ENCODE assay signal across 8 cellular contexts in genomic region chr7:30770936-30771858, GRCh38. TPM values are rescaled to one million over a fixed set of nuclear protein-coding genes. Genes with fewer than 3 reads are reported as not detected.
DNase-seq lines count a peak whose midpoint lies in the region; ATAC-seq and TF ChIP-seq lines count a peak whose summit lies in the region.

Gene MINDY4, plus strand, starts transcription at chr7:30771417. Its CDS starts 77 bp downstream, at chr7:30771494.

- ATAC-seq in GM18909 (IDR thresholded peaks at IDR 0.05; ENCODE audit: poor library complexity, unreplicated experiment) (peak; percentile 85), HG03159 (IDR thresholded peaks at IDR 0.05; ENCODE audit: unreplicated experiment) (peak; percentile 88)

- no peaks in the 10 kb centered on the region for H3K9me3 ChIP-seq in A673 (ENCODE audit: low read depth, low read length, poor library complexity, severe bottlenecking)

- CTCF ChIA-PET in A673 (lab: Charles Lee): no interaction called here

- peak within 1 kb of the TSS; percentile 65 for H3K27ac ChIP-seq in A673 (ENCODE audit: low read depth, low read length, poor library complexity, severe bottlenecking)

- intact Hi-C loops in A673 (cut with micrococcal nuclease; ENCODE audit: unreplicated experiment): no loop called here

- peak within 1 kb of the TSS; percentile 93 for H3K4me3 ChIP-seq in A673 (ENCODE audit: low read depth, low read length, poor library complexity, severe bottlenecking)

- H3K27me3 ChIP-seq in A673 (replicated peaks; ENCODE audit: insufficient read depth, low read depth, low read length, poor library complexity): no peaks in the 10 kb centered on the region

- DNase-seq in A673 (ENCODE audit: low spot score): peak; percentile 79
- DNase-seq in NCI-H69 (lab: John Stamatoyannopoulos, UW): peak; percentile 95
- peak; percentile 24 to 30 for DNase-seq in activated CD8-positive, alpha-beta memory T cell treated with anti-CD3 and anti-CD28 coated beads for 4 hours (ENCODE audit: low read depth in 2 of 2)
- peak; percentile 35 for DNase-seq in effector CD8-positive, alpha-beta T cell (lab: John Stamatoyannopoulos, UW)
- DNase-seq in lung microvascular endothelial cell (ENCODE audit: low read depth in 2 of 2): peak; percentile 83 to 89
- peak; percentile 23 to 57 (median 47) for DNase-seq in stimulated activated CD4-positive, alpha-beta T cell treated with anti-CD3 and anti-CD28 coated beads, TNF-alpha, amount 100 ng/mL, for 4 hours (ENCODE audit: low read depth in 3 of 3)

- BruUV-seq in A673 (replicated peaks; lab: Mats Ljungman, UMichigan): no TSS peak

- POLR2A ChIA-PET in A673 (lab: Charles Lee; ENCODE audit: low non-redundant PET): no interaction called here

- H3K36me3 ChIP-seq in A673 (ENCODE audit: insufficient read depth, low read length, poor library complexity, severe bottlenecking): no peaks in the 10 kb centered on the region

- no peaks in the 10 kb centered on the region for H3K4me1 ChIP-seq in A673 (ENCODE audit: insufficient read depth, low read length, poor library complexity, severe bottlenecking)

- no peak for TF ChIP-seq CTCF in A673 (conservative IDR thresholded peaks at IDR 0.05; ENCODE audit: low read depth, low read length)

RNA-seq across cellular contexts. Expression of gene MINDY4, which starts in this region (rescaled TPM):
- 3.8 and 4.0 TPM in 2 replicates for total RNA-seq in A673 (2021)
- 0.40 and 0.65 TPM in 2 replicates for total RNA-seq in lung microvascular endothelial cell

Comparison
In these comparisons a context has a peak if more than half of its experiments do, and no peak if none do; other contexts are left out.
1. Peak in every context shown above with its lines: DNase-seq, ATAC-seq, H3K4me3 ChIP-seq and H3K27ac ChIP-seq.
2. Peak in DNase-seq in lung microvascular endothelial cell; RNA of the gene not detected or under 1 TPM.
3. DNase-seq: peak in every context shown above with its lines; median percentile 95 in NCI-H69; 86 in lung microvascular endothelial cell; 79 in A673; 47 in stimulated activated CD4-positive, alpha-beta T cell treated with anti-CD3 and anti-CD28 coated beads, TNF-alpha, amount 100 ng/mL, for 4 hours; 35 in effector CD8-positive, alpha-beta T cell; 27 in activated CD8-positive, alpha-beta memory T cell treated with anti-CD3 and anti-CD28 coated beads for 4 hours.